Comparison of ENCODE assay signal across 1 cellular context in the genomic region with DNA sequence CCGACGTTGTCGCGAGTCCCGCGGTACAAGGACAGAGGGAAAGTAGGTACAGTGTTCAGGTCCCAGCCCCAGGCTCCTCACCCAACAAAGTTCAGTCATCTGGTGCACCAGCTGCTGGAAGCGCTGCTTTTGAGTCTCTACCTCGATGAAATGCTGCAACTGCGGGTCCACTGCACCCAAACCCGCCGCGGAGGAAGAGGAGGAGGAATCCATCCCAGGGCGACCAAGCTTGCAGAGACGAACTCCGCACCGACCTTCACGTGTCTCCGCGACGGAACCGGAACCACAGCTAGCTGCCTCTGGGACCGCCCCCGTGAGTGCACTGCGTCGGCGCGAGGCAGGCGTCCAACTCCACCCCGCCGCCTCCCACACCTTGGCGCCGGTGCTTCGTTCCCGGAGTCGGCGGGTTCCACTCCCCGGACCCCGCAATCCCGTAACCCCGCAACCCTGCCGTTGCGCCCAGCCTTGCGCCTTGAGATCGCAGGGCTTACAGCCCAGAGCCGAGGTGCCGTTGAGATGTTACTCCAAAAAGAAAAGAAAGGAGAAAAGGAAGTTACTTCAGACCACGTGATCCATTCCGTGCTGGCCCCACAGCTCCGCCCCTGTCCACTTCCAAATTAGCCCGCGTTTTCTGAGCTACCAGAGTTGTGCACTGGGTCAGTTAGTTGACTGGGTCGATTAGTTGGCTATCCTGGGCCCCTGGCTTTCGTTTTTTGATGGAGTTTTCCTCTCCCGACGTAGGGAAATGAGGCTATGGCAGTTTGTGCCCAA.
TF ChIP-seq lines count a peak whose summit lies in the region.

A gene with protein sequence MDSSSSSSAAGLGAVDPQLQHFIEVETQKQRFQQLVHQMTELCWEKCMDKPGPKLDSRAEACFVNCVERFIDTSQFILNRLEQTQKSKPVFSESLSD (minus strand): TSS at position 291 of the 771 bp plus-strand sequence. CDS start 78 bp downstream, at position 213.

TF ChIP-seq in K562, 482 proteins besides CTCF, POLR2A, EP300 and RAD21 (continued from another document and continues in another):
- TF ChIP-seq E2F8 (IDR thresholded peaks at IDR 0.05; ENCODE audit: low read depth, partially characterized antibody) (peak; percentile 82), ZFP36 (IDR thresholded peaks at IDR 0.05; ENCODE audit: low read depth, low read length, partially characterized antibody) (no peak), ZNF77 (CRISPR knock-in tag; IDR thresholded peaks at IDR 0.05) (no peak), KDM4B (IDR thresholded peaks at IDR 0.05; ENCODE audit: borderline replicate concordance in 2 of 2, low read depth in 1 of 2) (0 out of 4 replicates have a peak, but pooled peaks of 1 of the 2 experiments have one; percentile 71), ZEB2 (IDR thresholded peaks at IDR 0.05) (0 out of 2 replicates have a peak, but pooled peaks have one; percentile 57), ZNF395 (CRISPR knock-in tag; IDR thresholded peaks at IDR 0.05) (0 out of 2 replicates have a peak, but pooled peaks have one; percentile 54), MTA1 (IDR thresholded peaks at IDR 0.05; ENCODE audit: borderline replicate concordance) (no peak), ZNF586 (CRISPR knock-in tag; conservative IDR thresholded peaks at IDR 0.05) (no peak), ETV1 (tag; conservative IDR thresholded peaks at IDR 0.05; ENCODE audit: low read depth) (0 out of 2 replicates have a peak, but pooled peaks have one; percentile 16), NFYB (IDR thresholded peaks at IDR 0.05; ENCODE audit: extremely low read depth, insufficient read length) (no peak), U2AF2 (optimal IDR thresholded peaks at IDR 0.05; ENCODE audit: low read depth, low read length) (no peak), RB1 (IDR thresholded peaks at IDR 0.05; ENCODE audit: low read depth) (peak; percentile 65; the same call in 1 of the 2 replicates), SMARCC2 (IDR thresholded peaks at IDR 0.05; ENCODE audit: low read depth) (no peak), CAMTA2 (CRISPR knock-in tag; conservative IDR thresholded peaks at IDR 0.05) (no peak), ZKSCAN8 (CRISPR knock-in tag; IDR thresholded peaks at IDR 0.05) (no peak), TEAD1 (CRISPR knock-in tag; IDR thresholded peaks at IDR 0.05) (no peak), SRSF3 (IDR thresholded peaks at IDR 0.05; ENCODE audit: insufficient read depth, low read length) (no peak), TFE3 (CRISPR knock-in tag; IDR thresholded peaks at IDR 0.05) (peak; percentile 97), MAZ (CRISPR knock-in tag; conservative IDR thresholded peaks at IDR 0.05 in 1 of 2, IDR thresholded peaks at IDR 0.05 in 1 of 2) (peak in 1 of 2 experiments; percentile 46; a peak in 1 of 4 replicates)
- TF ChIP-seq, protein P1, sequence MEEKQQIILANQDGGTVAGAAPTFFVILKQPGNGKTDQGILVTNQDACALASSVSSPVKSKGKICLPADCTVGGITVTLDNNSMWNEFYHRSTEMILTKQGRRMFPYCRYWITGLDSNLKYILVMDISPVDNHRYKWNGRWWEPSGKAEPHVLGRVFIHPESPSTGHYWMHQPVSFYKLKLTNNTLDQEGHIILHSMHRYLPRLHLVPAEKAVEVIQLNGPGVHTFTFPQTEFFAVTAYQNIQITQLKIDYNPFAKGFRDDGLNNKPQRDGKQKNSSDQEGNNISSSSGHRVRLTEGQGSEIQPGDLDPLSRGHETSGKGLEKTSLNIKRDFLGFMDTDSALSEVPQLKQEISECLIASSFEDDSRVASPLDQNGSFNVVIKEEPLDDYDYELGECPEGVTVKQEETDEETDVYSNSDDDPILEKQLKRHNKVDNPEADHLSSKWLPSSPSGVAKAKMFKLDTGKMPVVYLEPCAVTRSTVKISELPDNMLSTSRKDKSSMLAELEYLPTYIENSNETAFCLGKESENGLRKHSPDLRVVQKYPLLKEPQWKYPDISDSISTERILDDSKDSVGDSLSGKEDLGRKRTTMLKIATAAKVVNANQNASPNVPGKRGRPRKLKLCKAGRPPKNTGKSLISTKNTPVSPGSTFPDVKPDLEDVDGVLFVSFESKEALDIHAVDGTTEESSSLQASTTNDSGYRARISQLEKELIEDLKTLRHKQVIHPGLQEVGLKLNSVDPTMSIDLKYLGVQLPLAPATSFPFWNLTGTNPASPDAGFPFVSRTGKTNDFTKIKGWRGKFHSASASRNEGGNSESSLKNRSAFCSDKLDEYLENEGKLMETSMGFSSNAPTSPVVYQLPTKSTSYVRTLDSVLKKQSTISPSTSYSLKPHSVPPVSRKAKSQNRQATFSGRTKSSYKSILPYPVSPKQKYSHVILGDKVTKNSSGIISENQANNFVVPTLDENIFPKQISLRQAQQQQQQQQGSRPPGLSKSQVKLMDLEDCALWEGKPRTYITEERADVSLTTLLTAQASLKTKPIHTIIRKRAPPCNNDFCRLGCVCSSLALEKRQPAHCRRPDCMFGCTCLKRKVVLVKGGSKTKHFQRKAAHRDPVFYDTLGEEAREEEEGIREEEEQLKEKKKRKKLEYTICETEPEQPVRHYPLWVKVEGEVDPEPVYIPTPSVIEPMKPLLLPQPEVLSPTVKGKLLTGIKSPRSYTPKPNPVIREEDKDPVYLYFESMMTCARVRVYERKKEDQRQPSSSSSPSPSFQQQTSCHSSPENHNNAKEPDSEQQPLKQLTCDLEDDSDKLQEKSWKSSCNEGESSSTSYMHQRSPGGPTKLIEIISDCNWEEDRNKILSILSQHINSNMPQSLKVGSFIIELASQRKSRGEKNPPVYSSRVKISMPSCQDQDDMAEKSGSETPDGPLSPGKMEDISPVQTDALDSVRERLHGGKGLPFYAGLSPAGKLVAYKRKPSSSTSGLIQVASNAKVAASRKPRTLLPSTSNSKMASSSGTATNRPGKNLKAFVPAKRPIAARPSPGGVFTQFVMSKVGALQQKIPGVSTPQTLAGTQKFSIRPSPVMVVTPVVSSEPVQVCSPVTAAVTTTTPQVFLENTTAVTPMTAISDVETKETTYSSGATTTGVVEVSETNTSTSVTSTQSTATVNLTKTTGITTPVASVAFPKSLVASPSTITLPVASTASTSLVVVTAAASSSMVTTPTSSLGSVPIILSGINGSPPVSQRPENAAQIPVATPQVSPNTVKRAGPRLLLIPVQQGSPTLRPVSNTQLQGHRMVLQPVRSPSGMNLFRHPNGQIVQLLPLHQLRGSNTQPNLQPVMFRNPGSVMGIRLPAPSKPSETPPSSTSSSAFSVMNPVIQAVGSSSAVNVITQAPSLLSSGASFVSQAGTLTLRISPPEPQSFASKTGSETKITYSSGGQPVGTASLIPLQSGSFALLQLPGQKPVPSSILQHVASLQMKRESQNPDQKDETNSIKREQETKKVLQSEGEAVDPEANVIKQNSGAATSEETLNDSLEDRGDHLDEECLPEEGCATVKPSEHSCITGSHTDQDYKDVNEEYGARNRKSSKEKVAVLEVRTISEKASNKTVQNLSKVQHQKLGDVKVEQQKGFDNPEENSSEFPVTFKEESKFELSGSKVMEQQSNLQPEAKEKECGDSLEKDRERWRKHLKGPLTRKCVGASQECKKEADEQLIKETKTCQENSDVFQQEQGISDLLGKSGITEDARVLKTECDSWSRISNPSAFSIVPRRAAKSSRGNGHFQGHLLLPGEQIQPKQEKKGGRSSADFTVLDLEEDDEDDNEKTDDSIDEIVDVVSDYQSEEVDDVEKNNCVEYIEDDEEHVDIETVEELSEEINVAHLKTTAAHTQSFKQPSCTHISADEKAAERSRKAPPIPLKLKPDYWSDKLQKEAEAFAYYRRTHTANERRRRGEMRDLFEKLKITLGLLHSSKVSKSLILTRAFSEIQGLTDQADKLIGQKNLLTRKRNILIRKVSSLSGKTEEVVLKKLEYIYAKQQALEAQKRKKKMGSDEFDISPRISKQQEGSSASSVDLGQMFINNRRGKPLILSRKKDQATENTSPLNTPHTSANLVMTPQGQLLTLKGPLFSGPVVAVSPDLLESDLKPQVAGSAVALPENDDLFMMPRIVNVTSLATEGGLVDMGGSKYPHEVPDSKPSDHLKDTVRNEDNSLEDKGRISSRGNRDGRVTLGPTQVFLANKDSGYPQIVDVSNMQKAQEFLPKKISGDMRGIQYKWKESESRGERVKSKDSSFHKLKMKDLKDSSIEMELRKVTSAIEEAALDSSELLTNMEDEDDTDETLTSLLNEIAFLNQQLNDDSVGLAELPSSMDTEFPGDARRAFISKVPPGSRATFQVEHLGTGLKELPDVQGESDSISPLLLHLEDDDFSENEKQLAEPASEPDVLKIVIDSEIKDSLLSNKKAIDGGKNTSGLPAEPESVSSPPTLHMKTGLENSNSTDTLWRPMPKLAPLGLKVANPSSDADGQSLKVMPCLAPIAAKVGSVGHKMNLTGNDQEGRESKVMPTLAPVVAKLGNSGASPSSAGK (IDR thresholded peaks at IDR 0.05), result peak; percentile 88
- TF ChIP-seq, protein P2, sequence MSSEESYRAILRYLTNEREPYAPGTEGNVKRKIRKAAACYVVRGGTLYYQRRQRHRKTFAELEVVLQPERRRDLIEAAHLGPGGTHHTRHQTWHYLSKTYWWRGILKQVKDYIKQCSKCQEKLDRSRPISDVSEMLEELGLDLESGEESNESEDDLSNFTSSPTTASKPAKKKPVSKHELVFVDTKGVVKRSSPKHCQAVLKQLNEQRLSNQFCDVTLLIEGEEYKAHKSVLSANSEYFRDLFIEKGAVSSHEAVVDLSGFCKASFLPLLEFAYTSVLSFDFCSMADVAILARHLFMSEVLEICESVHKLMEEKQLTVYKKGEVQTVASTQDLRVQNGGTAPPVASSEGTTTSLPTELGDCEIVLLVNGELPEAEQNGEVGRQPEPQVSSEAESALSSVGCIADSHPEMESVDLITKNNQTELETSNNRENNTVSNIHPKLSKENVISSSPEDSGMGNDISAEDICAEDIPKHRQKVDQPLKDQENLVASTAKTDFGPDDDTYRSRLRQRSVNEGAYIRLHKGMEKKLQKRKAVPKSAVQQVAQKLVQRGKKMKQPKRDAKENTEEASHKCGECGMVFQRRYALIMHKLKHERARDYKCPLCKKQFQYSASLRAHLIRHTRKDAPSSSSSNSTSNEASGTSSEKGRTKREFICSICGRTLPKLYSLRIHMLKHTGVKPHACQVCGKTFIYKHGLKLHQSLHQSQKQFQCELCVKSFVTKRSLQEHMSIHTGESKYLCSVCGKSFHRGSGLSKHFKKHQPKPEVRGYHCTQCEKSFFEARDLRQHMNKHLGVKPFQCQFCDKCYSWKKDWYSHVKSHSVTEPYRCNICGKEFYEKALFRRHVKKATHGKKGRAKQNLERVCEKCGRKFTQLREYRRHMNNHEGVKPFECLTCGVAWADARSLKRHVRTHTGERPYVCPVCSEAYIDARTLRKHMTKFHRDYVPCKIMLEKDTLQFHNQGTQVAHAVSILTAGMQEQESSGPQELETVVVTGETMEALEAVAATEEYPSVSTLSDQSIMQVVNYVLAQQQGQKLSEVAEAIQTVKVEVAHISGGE (CRISPR knock-in tag; IDR thresholded peaks at IDR 0.05), result peak in 1 of 3 experiments; percentile 44; a peak in 1 of 6 replicates
